In genomic region chr15:31381801-31382692, GRCh38 we compare ENCODE assay signal across 12 cellular contexts. TPM values are rescaled to one million over a fixed set of nuclear protein-coding genes. Genes with fewer than 3 reads are reported as not detected.
A peak's percentile ranks its signal among the peaks of the same experiment; 100 is the strongest.
DNase-seq lines count a peak whose midpoint lies in the region; ATAC-seq and TF ChIP-seq lines count a peak whose summit lies in the region.
"Had no signal": no experiment of that assay in that cellular context is flagged by ENCODE, and none has a peak within 500 bp of the region (broad histone marks: within the 10 kb centered on the region; RNA-seq: fewer than 3 reads in every experiment).

No MANE protein-coding gene starts in this region.

- no peak overlapping the region for H3K9ac ChIP-seq in KMS-11
- H3K9ac ChIP-seq: GM23248 had no signal

- no peak overlapping the region for H3K27ac ChIP-seq in CD8-positive, alpha-beta T cell (ENCODE audit: low read depth, low read length)
- peak overlapping the region; percentile 6; the same call in 1 of the 2 replicates for H3K27ac ChIP-seq in KMS-11
- H3K27ac ChIP-seq: GM23248 had no signal

- no peak overlapping the region for H3K4me2 ChIP-seq in KMS-11

- no peak for TF ChIP-seq CTCF in CD8-positive, alpha-beta T cell (IDR thresholded peaks at IDR 0.05)
- TF ChIP-seq CTCF in KMS-11 (conservative IDR thresholded peaks at IDR 0.05; ENCODE audit: low read depth, low read length) (no peak), neural crest cell (conservative IDR thresholded peaks at IDR 0.05) (no peak)

- H3K4me3 ChIP-seq in CD8-positive, alpha-beta T cell (ENCODE audit: low read depth, low read length), result no peak overlapping the region
- H3K4me3 ChIP-seq in KMS-11 (IDR thresholded peaks at IDR 0.05; ENCODE audit: insufficient read depth, low read depth, low read length), result no peak overlapping the region
- H3K4me3 ChIP-seq: GM23248 had no signal

- ATAC-seq in CD8-positive, alpha-beta T cell, result no peak
- ATAC-seq in Right ventricle myocardium superior (ENCODE audit: poor library complexity) (peak; percentile 50), GM18858 (IDR thresholded peaks at IDR 0.05; ENCODE audit: unreplicated experiment) (no peak)

- no peak overlapping the region for H3K4me3 Mint-ChIP-seq in CD8-positive, alpha-beta T cell
- H3K4me3 Mint-ChIP-seq in neural crest cell, result no peak overlapping the region
- H3K4me3 Mint-ChIP-seq: dendritic cell treated with granulocyte-macrophage colony-stimulating factor and Interleukin-4, amounts not matched to agents 40 ng/mL and 50 ng/mL, for 4 days had no signal

- CTCF ChIA-PET in CD8-positive, alpha-beta T cell (lab: Charles Lee), result interaction anchor here (1.1 to 2.8 kb wide), 7 partner anchors 10 to 106 kb away, joined by 3 to 23 read pairs (median 4); no protein-coding TSS in a partner anchor

- H3K27ac Mint-ChIP-seq in CD8-positive, alpha-beta T cell, result peak overlapping the region; percentile 49
- peak overlapping the region; percentile 27 for H3K27ac Mint-ChIP-seq in neural crest cell (ENCODE audit: unreplicated experiment)
- H3K27ac Mint-ChIP-seq: dendritic cell treated with granulocyte-macrophage colony-stimulating factor and Interleukin-4, amounts not matched to agents 40 ng/mL and 50 ng/mL, for 4 days had no signal

- H3K79me2 ChIP-seq in KMS-11 (ENCODE audit: insufficient read depth, low read depth), result no peaks in the 10 kb centered on the region

- no peaks in the 10 kb centered on the region for H3K9me3 ChIP-seq in CD8-positive, alpha-beta T cell (ENCODE audit: low read length)

- no peaks in the 10 kb centered on the region for H4K20me1 ChIP-seq in KMS-11 (ENCODE audit: insufficient read depth)

- no peak overlapping the region for H2AFZ ChIP-seq in KMS-11 (ENCODE audit: low read depth)
- H2AFZ ChIP-seq: GM23248 had no signal

- DNase-seq in CD8-positive, alpha-beta T cell, result no peak
- DNase-seq in Right ventricle myocardium superior, result no peak
- no peak for DNase-seq in neural crest cell (ENCODE audit: low read depth, low spot score)
- no peak for DNase-seq in GM03348 (ENCODE audit: low spot score)
- DNase-seq in nucleus accumbens (lab: John Stamatoyannopoulos, UW), result no peak
- DNase-seq: GM23248, Kasumi-1, NCI-H187 treated with DMSO at 0.1 percent for 48 hours, NCI-H748 treated with DMSO at 0.1 percent for 48 hours had no signal

- H3K9me3 Mint-ChIP-seq in CD8-positive, alpha-beta T cell, result no peaks in the 10 kb centered on the region
- no peaks in the 10 kb centered on the region for H3K9me3 Mint-ChIP-seq in neural crest cell
- H3K9me3 Mint-ChIP-seq: dendritic cell treated with granulocyte-macrophage colony-stimulating factor and Interleukin-4, amounts not matched to agents 40 ng/mL and 50 ng/mL, for 4 days had no signal

- peaks cover 13% of the 10 kb centered on the region for H3K36me3 ChIP-seq in CD8-positive, alpha-beta T cell (ENCODE audit: insufficient read depth, low read length)
- peaks cover 9% of the 10 kb centered on the region; the same call in 1 of the 2 replicates for H3K36me3 ChIP-seq in KMS-11 (ENCODE audit: insufficient read depth)

- H3K36me3 Mint-ChIP-seq in CD8-positive, alpha-beta T cell, result peaks cover 43% of the 10 kb centered on the region
- H3K36me3 Mint-ChIP-seq in neural crest cell (ENCODE audit: low read depth), result peaks cover 14% of the 10 kb centered on the region

- H3K27me3 Mint-ChIP-seq in CD8-positive, alpha-beta T cell (ENCODE audit: low read depth), result no peaks in the 10 kb centered on the region
- no peaks in the 10 kb centered on the region for H3K27me3 Mint-ChIP-seq in neural crest cell (ENCODE audit: low read depth)

- POLR2A ChIA-PET in CD8-positive, alpha-beta T cell (lab: Charles Lee), result interaction anchor here (0.7 to 1.6 kb wide), 7 partner anchors 15 to 175 kb away, joined by 3 to 4 read pairs (median 3); partner anchors contain the start of gene KLF13

- peaks cover 45% of the 10 kb centered on the region for H3K4me1 ChIP-seq in CD8-positive, alpha-beta T cell (ENCODE audit: insufficient read depth, low read length)
- H3K4me1 ChIP-seq in KMS-11 (ENCODE audit: low read depth, poor library complexity, severe bottlenecking), result no peaks in the 10 kb centered on the region

- intact Hi-C loops in CD8-positive, alpha-beta T cell (cut with DNase I, micrococcal nuclease), result no loop called here
- intact Hi-C loops in Right ventricle myocardium superior (cut with DNase I), result no loop called here

- H3K27me3 ChIP-seq in CD8-positive, alpha-beta T cell (ENCODE audit: insufficient read depth, low read length), result no peaks in the 10 kb centered on the region
- no peaks in the 10 kb centered on the region for H3K27me3 ChIP-seq in KMS-11 (ENCODE audit: insufficient read depth, low read depth)

- H3K4me1 Mint-ChIP-seq in CD8-positive, alpha-beta T cell (ENCODE audit: low read depth), result peaks cover 68% of the 10 kb centered on the region
- H3K4me1 Mint-ChIP-seq in neural crest cell, result peaks cover 4% of the 10 kb centered on the region

RNA-seq across cellular contexts. Expression of gene KLF13, which starts 55.4 kb away (rescaled TPM):
- total RNA-seq in CD8-positive, alpha-beta T cell, result 100 to 1,000 TPM; 359 to 364 TPM
- total RNA-seq in Right ventricle myocardium superior (65.7 TPM), neural crest cell (43.3 and 44.6 TPM in 2 replicates)
